Comparison of ENCODE assay signal across 25 cellular contexts in the genomic region with DNA sequence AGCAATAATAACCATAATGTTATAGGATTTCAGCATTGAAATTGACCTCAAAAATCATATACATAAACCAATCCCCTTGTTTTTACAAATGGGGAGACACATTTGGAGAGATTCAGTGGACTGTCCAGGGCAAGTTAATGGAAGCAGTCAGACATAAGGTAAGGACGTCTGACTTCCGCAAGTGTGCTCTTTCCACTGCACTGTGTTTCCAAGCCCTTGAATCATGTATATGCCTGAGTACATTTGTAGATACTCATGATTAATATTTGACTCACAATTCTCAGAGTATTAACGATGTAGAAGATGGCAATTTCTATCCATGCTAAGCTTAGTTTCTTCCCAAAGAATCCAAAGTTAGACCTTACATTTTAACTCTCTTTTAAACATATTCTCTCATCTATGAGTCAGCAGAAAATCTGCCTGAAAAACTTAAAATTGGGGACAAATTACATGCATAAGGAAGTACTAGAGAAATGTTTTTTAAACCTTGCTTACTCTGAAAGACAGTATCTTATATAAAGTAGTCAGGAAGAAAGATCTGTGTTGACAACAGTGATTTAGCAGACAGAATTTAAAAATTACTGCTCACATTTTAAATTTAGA.
DNase-seq lines count a peak whose midpoint lies in the region; ATAC-seq and TF ChIP-seq lines count a peak whose summit lies in the region.
"Had no signal": no experiment of that assay in that cellular context is flagged by ENCODE, and none has a peak within 500 bp of the region (broad histone marks: within the 10 kb centered on the region; RNA-seq: fewer than 3 reads in every experiment).

No MANE protein-coding gene starts in this region.

- WGBS in mesenchymal stem cell: 75% methylated on average over 1 of the region's 3 CpGs

- H3K4me2 ChIP-seq in GM23338 (no peak overlapping the region), mesenchymal stem cell (ENCODE audit: low read length, poor library complexity, severe bottlenecking) (no peak overlapping the region)
- H3K4me2 ChIP-seq: BLaER1 treated with 17β-estradiol and CSF1 and Interleukin-3, amounts not matched to agents 10 nM and 100 nM had no signal

- no peak overlapping the region for H4K91ac ChIP-seq in mesenchymal stem cell (ENCODE audit: low read length)

- H2BK12ac ChIP-seq in mesenchymal stem cell (ENCODE audit: low read length in 2 of 2): no peak overlapping the region

- TF ChIP-seq POLR2A in vagina (IDR thresholded peaks at IDR 0.05): no peak

- H2BK120ac ChIP-seq in mesenchymal stem cell (ENCODE audit: low read depth, low read length): no peak overlapping the region

- H3K27ac Mint-ChIP-seq in GM23338: peak overlapping the region; percentile 87
- H3K27ac Mint-ChIP-seq: CD4-positive, alpha-beta memory T cell; H9; IgD-negative memory B cell had no signal

- H3K4me3 Mint-ChIP-seq in GM23338: no peak overlapping the region
- H3K4me3 Mint-ChIP-seq: CD4-positive, alpha-beta memory T cell; H9; IgD-negative memory B cell had no signal

- no peak overlapping the region for H3K18ac ChIP-seq in mesenchymal stem cell (ENCODE audit: low read depth in 1 of 2, low read length in 2 of 2)

- no peaks in the 10 kb centered on the region for H3K27me3 Mint-ChIP-seq in GM23338 (ENCODE audit: insufficient read depth, low read depth, poor library complexity)
- H3K27me3 Mint-ChIP-seq: IgD-negative memory B cell had no signal

- H2AFZ ChIP-seq in GM23338: no peak overlapping the region
- no peak overlapping the region for H2AFZ ChIP-seq in mesenchymal stem cell (ENCODE audit: low read depth, low read length)

- no peaks in the 10 kb centered on the region for H3K9me3 Mint-ChIP-seq in GM23338
- H3K9me3 Mint-ChIP-seq: H9 had no signal

- no peak overlapping the region for H3K4ac ChIP-seq in mesenchymal stem cell (ENCODE audit: low read depth in 1 of 2, low read length in 2 of 2)

- no peak overlapping the region for H3K27ac ChIP-seq in GM23338 (ENCODE audit: low read depth)
- H3K27ac ChIP-seq in RWPE2 (ENCODE audit: poor library complexity, severe bottlenecking): peak overlapping the region; percentile 6
- peak overlapping the region; percentile 38 for H3K27ac ChIP-seq in epithelial cell of prostate
- H3K27ac ChIP-seq in mesenchymal stem cell (ENCODE audit: low read length, poor library complexity, severe bottlenecking): no peak overlapping the region
- H3K27ac ChIP-seq in vagina: no peak overlapping the region
- H3K27ac ChIP-seq: BLaER1 treated with 17β-estradiol and CSF1 and Interleukin-3, amounts not matched to agents 10 nM and 100 nM; SK-N-MC had no signal

- intact Hi-C loops in vagina (cut with DNase I): no loop called here

- ATAC-seq in GM23338 (no peak), RWPE2 (ENCODE audit: low read depth) (no peak; the same call in 2 of the 3 replicates)
- ATAC-seq: GM12878 had no signal

- H3K36me3 ChIP-seq in GM23338 (ENCODE audit: insufficient read depth) (no peaks in the 10 kb centered on the region), RWPE2 (ENCODE audit: low read depth) (peaks cover 46% of the 10 kb centered on the region), mesenchymal stem cell (ENCODE audit: control insufficient read depth in 1 of 2, insufficient read depth in 2 of 2, low read depth in 1 of 2, low read length in 2 of 2) (peaks cover 0 to 6% of the 10 kb centered on the region in 2 experiments), vagina (no peaks in the 10 kb centered on the region)
- H3K36me3 ChIP-seq: BLaER1 treated with 17β-estradiol and CSF1 and Interleukin-3, amounts not matched to agents 10 nM and 100 nM had no signal

- no peak for TF ChIP-seq CTCF in GM23338 (conservative IDR thresholded peaks at IDR 0.05; ENCODE audit: low read depth in 2 of 2)
- TF ChIP-seq CTCF in RWPE2 (IDR thresholded peaks at IDR 0.05; ENCODE audit: poor library complexity, severe bottlenecking): no peak
- TF ChIP-seq CTCF in vagina (IDR thresholded peaks at IDR 0.05): no peak

- H3K9me2 ChIP-seq in GM23338 (ENCODE audit: insufficient read depth): no peaks in the 10 kb centered on the region

- H3K4me1 Mint-ChIP-seq in GM23338: peaks cover 10% of the 10 kb centered on the region
- H3K4me1 Mint-ChIP-seq: CD4-positive, alpha-beta memory T cell; IgD-negative memory B cell had no signal

- H3K27me3 ChIP-seq in GM23338 (ENCODE audit: insufficient read depth) (no peaks in the 10 kb centered on the region), RWPE2 (ENCODE audit: insufficient read depth, poor library complexity, severe bottlenecking) (no peaks in the 10 kb centered on the region), mesenchymal stem cell (ENCODE audit: control insufficient read depth in 1 of 2, insufficient read depth in 1 of 2, low read length in 2 of 2) (no peaks in the 10 kb centered on the region), vagina (no peaks in the 10 kb centered on the region)
- H3K27me3 ChIP-seq: BLaER1 treated with 17β-estradiol and CSF1 and Interleukin-3, amounts not matched to agents 10 nM and 100 nM had no signal

- no peak overlapping the region for H3K23ac ChIP-seq in mesenchymal stem cell (ENCODE audit: low read length in 2 of 2)

- H3K36me3 Mint-ChIP-seq in GM23338 (ENCODE audit: low read depth): no peaks in the 10 kb centered on the region
- H3K36me3 Mint-ChIP-seq: CD4-positive, alpha-beta memory T cell had no signal

- H3K9ac ChIP-seq in mesenchymal stem cell (ENCODE audit: low read length): peak overlapping the region; percentile 39
- H3K9ac ChIP-seq: BLaER1 treated with 17β-estradiol and CSF1 and Interleukin-3, amounts not matched to agents 10 nM and 100 nM had no signal

- no peaks in the 10 kb centered on the region for H3K79me2 ChIP-seq in GM23338 (replicated peaks; ENCODE audit: insufficient read depth)

- H3K4me3 ChIP-seq in GM23338 (no peak overlapping the region), RWPE2 (ENCODE audit: severe bottlenecking) (no peak overlapping the region), mesenchymal stem cell (ENCODE audit: insufficient read depth in 1 of 2, low read depth in 1 of 2, low read length in 2 of 2) (no peak overlapping the region), vagina (no peak overlapping the region)
- H3K4me3 ChIP-seq: BLaER1 treated with 17β-estradiol and CSF1 and Interleukin-3, amounts not matched to agents 10 nM and 100 nM; GM12878; SK-N-MC had no signal

- no peak for DNase-seq in GM23338 (ENCODE audit: low spot score)
- DNase-seq in RWPE2 (ENCODE audit: low spot score): no peak
- no peak for DNase-seq in epithelial cell of prostate (ENCODE audit: low read depth, low spot score)
- no peak for DNase-seq in mesenchymal stem cell
- DNase-seq in iPS-NIHi7 (ENCODE audit: extremely low spot score): no peak
- DNase-seq in vagina (ENCODE audit: extremely low spot score in 2 of 2): no peak
- no peak for DNase-seq in activated CD4-positive, CD25-positive, alpha-beta regulatory T cell (lab: John Stamatoyannopoulos, UW)
- DNase-seq: Caco-2; CD4-positive, alpha-beta memory T cell; DMS 273 treated with DMSO at 0.1 percent for 48 hours; DND-41; H9; MM.1S; NCI-H1048; NCI-H1417 treated with DMSO at 0.1 percent for 48 hours; NCI-H187; NCI-H446; NCI-H526; OCI-M1; RPMI8226; SHP77 treated with DMSO at 0.1 percent for 48 hours had no signal

- H2BK15ac ChIP-seq in mesenchymal stem cell (ENCODE audit: low read depth, poor library complexity, severe bottlenecking): no peak overlapping the region

- peaks cover 4% of the 10 kb centered on the region for H3K79me1 ChIP-seq in mesenchymal stem cell (replicated peaks; ENCODE audit: low read length, poor library complexity, severe bottlenecking)

- no peaks in the 10 kb centered on the region for H3F3A ChIP-seq in GM23338 (replicated peaks; ENCODE audit: low read depth)

- no peak overlapping the region for H3K14ac ChIP-seq in mesenchymal stem cell (ENCODE audit: low read length in 2 of 2)

- H2BK5ac ChIP-seq in mesenchymal stem cell (ENCODE audit: low read depth, low read length, poor library complexity, severe bottlenecking): no peak overlapping the region

- peaks cover 3% of the 10 kb centered on the region; the same call in 1 of the 2 replicates for H3K4me1 ChIP-seq in GM23338 (ENCODE audit: insufficient read depth)
- peaks cover 13% of the 10 kb centered on the region for H3K4me1 ChIP-seq in RWPE2 (ENCODE audit: insufficient read depth, poor library complexity, severe bottlenecking)
- no peaks in the 10 kb centered on the region for H3K4me1 ChIP-seq in mesenchymal stem cell (ENCODE audit: control insufficient read depth, insufficient read depth, low read depth, low read length)
- H3K4me1 ChIP-seq in vagina: peaks cover 18% of the 10 kb centered on the region
- H3K4me1 ChIP-seq: BLaER1 treated with 17β-estradiol and CSF1 and Interleukin-3, amounts not matched to agents 10 nM and 100 nM; Caco-2 had no signal

- no peak overlapping the region for H2AK5ac ChIP-seq in mesenchymal stem cell (ENCODE audit: low read length, severe bottlenecking)

- no peak overlapping the region for H4K8ac ChIP-seq in mesenchymal stem cell (ENCODE audit: low read length)

- H4K20me1 ChIP-seq in GM23338 (replicated peaks; ENCODE audit: insufficient read depth): no peaks in the 10 kb centered on the region
- H4K20me1 ChIP-seq: BLaER1 treated with 17β-estradiol and CSF1 and Interleukin-3, amounts not matched to agents 10 nM and 100 nM had no signal

- H3K9me3 ChIP-seq in RWPE2 (ENCODE audit: severe bottlenecking) (no peaks in the 10 kb centered on the region), mesenchymal stem cell (ENCODE audit: control insufficient read depth, low read length) (no peaks in the 10 kb centered on the region), vagina (no peaks in the 10 kb centered on the region)
- H3K9me3 ChIP-seq: BLaER1 treated with 17β-estradiol and CSF1 and Interleukin-3, amounts not matched to agents 10 nM and 100 nM; Caco-2 had no signal

TF ChIP-seq in GM23338, 12 proteins besides CTCF, POLR2A, EP300 and RAD21 (continues in another document):
- no peak for TF ChIP-seq ZNF331 (CRISPR knock-in tag; IDR thresholded peaks at IDR 0.05; ENCODE audit: low read depth)
- no peak for TF ChIP-seq NANOG (IDR thresholded peaks at IDR 0.05; ENCODE audit: borderline replicate concordance)
- TF ChIP-seq STAT1 (IDR thresholded peaks at IDR 0.05; ENCODE audit: unreplicated experiment): no peak

Comparison
In these comparisons a context has a peak if more than half of its experiments do, and no peak if none do; other contexts are left out.
1. H3K27ac ChIP-seq: peak in RWPE2 (single experiment) and epithelial cell of prostate (single experiment); none in GM23338 (single experiment), mesenchymal stem cell (single experiment) and vagina (single experiment).